Comparison of ENCODE assay signal across 1 cellular context in the genomic region with DNA sequence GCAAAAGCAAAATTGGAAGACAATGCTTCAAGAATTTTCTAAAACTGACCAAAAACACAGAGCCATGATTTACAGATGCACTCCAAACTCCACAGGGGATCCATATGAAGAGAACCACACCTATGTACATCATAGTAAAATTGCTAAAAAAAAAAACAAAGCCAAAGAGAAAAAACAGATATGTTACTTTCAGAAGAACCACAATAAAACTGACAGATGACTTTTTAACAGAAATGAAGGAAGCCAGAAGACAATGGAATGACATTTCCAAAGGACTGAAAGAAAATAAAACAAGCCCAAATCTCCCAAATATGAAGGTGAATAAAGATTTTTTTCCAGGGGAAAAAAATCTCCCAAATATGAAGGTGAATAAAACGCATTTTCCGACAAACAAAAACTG.
TF ChIP-seq lines count a peak whose summit lies in the region.

No MANE protein-coding gene starts in this region.

TF ChIP-seq in GM12878, 131 proteins besides CTCF, POLR2A, EP300 and RAD21 (continued from another document):
- TF ChIP-seq YBX1 (IDR thresholded peaks at IDR 0.05) (no peak), MYC (IDR thresholded peaks at IDR 0.05; ENCODE audit: insufficient read depth, insufficient read length, insufficient replicate concordance, low read length, severe bottlenecking) (no peak), FOS (IDR thresholded peaks at IDR 0.05; ENCODE audit: borderline replicate concordance, extremely low read depth, insufficient read length) (no peak)
